Comparison of ENCODE assay signal across 26 cellular contexts in the genomic region with DNA sequence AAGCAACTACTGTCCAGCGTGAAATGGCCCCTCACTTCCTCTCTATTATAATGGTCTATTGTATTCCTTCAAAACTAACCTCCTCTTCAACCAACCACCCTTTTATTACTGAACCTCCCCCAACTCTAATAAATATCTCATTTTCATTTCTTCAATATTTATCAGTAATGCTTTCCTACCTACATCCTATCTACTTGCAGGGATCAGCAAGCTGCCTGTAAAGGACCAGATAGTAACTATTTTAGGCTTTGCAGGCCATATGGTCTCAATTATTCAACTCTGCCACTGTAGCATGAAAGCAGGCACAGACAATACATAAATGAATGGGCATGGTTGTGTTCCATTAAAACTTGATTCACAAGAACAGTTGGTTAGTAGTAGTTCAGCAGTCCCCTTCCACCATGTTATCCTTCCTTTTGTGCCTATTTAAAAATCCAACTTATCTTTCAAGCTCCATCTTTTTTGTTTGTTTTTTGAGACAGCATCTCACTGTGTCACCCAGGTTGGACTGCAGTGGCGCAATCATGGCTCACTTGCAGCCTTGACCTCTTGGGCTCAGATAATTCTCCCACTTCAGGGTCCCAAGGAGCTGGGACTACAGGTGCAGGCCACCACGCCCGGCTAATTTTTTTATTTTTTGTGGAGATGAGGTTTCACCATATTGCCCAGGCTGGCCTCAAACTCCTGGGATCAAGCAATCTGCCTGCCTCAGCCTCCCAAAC. TPM values are rescaled to one million over a fixed set of nuclear protein-coding genes. Genes with fewer than 3 reads are reported as not detected.
DNase-seq lines count a peak whose midpoint lies in the region; ATAC-seq and TF ChIP-seq lines count a peak whose summit lies in the region.
"Had no signal": no experiment of that assay in that cellular context is flagged by ENCODE, and none has a peak within 500 bp of the region (broad histone marks: within the 10 kb centered on the region; RNA-seq: fewer than 3 reads in every experiment).

No MANE protein-coding gene starts in this region.

- no CpG with 5 or more reads among the region's 4 CpGs for WGBS in IMR-90 (ENCODE audit: extremely low coverage in 2 of 2, insufficient read length in 1 of 2), 2 experiments
- WGBS in neuronal stem cell (ENCODE audit: extremely low coverage in 2 of 2, insufficient read length in 2 of 2, insufficient replicate concordance in 1 of 2), 2 donors = no CpG with 5 or more reads among the region's 4 CpGs
- 95% methylated on average over 4 of the region's 4 CpGs for WGBS in mesenchymal stem cell
- 96 to 97% methylated on average over 4 of the region's 4 CpGs for WGBS in sigmoid colon, 2 donors

- H3K4me2 ChIP-seq in IMR-90 (ENCODE audit: low read depth, low read length) (no peak overlapping the region), neuronal stem cell (ENCODE audit: insufficient read depth, low read length, poor library complexity, severe bottlenecking) (no peak overlapping the region), mesenchymal stem cell (ENCODE audit: low read length, poor library complexity, severe bottlenecking) (no peak overlapping the region)
- H3K4me2 ChIP-seq: BLaER1, smooth muscle cell had no signal

- H3K9me3 ChIP-seq in IMR-90 (ENCODE audit: control insufficient read depth, insufficient read depth, low read length) = no peaks in the 10 kb centered on the region
- H3K9me3 ChIP-seq in neuronal stem cell (replicated peaks in 1 of 2; ENCODE audit: control insufficient read depth in 2 of 2, insufficient read depth in 1 of 2, low read depth in 1 of 2, low read length in 2 of 2) = peaks cover 0 to 4% of the 10 kb centered on the region in 2 donors
- no peaks in the 10 kb centered on the region for H3K9me3 ChIP-seq in mesenchymal stem cell (ENCODE audit: control insufficient read depth, low read length)
- no peaks in the 10 kb centered on the region for H3K9me3 ChIP-seq in sigmoid colon
- H3K9me3 ChIP-seq: BLaER1, heart right ventricle, testis, vagina had no signal

- H3K27me3 ChIP-seq in IMR-90 (ENCODE audit: control insufficient read depth, insufficient read depth, low read length) (no peaks in the 10 kb centered on the region), neuronal stem cell (ENCODE audit: control insufficient read depth in 3 of 3, insufficient read depth in 3 of 3, low read depth in 1 of 3, low read length in 3 of 3) (no peaks in the 10 kb centered on the region), mesenchymal stem cell (ENCODE audit: control insufficient read depth in 1 of 2, insufficient read depth in 1 of 2, low read length in 2 of 2) (no peaks in the 10 kb centered on the region), sigmoid colon (no peaks in the 10 kb centered on the region)
- H3K27me3 ChIP-seq: BLaER1, heart right ventricle, testis, vagina had no signal

- no peak overlapping the region for H3K4me3 ChIP-seq in IMR-90 (ENCODE audit: insufficient read depth, low read depth, low read length)
- H3K4me3 ChIP-seq in neuronal stem cell (ENCODE audit: low read length in 2 of 2) = no peak overlapping the region
- H3K4me3 ChIP-seq in mesenchymal stem cell (ENCODE audit: insufficient read depth in 1 of 2, low read depth in 1 of 2, low read length in 2 of 2) = no peak overlapping the region
- no peak overlapping the region for H3K4me3 ChIP-seq in sigmoid colon
- H3K4me3 ChIP-seq: BLaER1, heart right ventricle, smooth muscle cell, testis, vagina had no signal

- no peak for TF ChIP-seq CTCF in IMR-90 (conservative IDR thresholded peaks at IDR 0.05; ENCODE audit: low read depth, low read length)
- TF ChIP-seq CTCF in sigmoid colon (IDR thresholded peaks at IDR 0.05) = no peak

- peak overlapping the region; percentile 82 for H3K27ac Mint-ChIP-seq in activated T-cell treated with anti-CD3 and anti-CD28 coated beads, Interleukin-2, amount 50 U/mL, for 72 hours
- H3K27ac Mint-ChIP-seq in effector memory CD8-positive, alpha-beta T cell = peak overlapping the region; percentile 49 to 85

- H3K4me1 Mint-ChIP-seq in activated T-cell treated with anti-CD3 and anti-CD28 coated beads, Interleukin-2, amount 50 U/mL, for 72 hours (ENCODE audit: low read depth) = no peaks in the 10 kb centered on the region
- H3K4me1 Mint-ChIP-seq in effector memory CD8-positive, alpha-beta T cell (ENCODE audit: low read depth in 2 of 2) = peaks cover 4 to 17% of the 10 kb centered on the region in 2 donors

- intact Hi-C loops in IMR-90 (cut with micrococcal nuclease) = no loop called here
- intact Hi-C loops in sigmoid colon (cut with DNase I) = no loop called here

- H3K36me3 ChIP-seq in IMR-90 (ENCODE audit: control insufficient read depth, insufficient read depth, low read length) (no peaks in the 10 kb centered on the region; the same call in 1 of the 2 replicates), neuronal stem cell (replicated peaks in 1 of 2; ENCODE audit: control insufficient read depth in 2 of 2, insufficient read depth in 2 of 2, low read length in 2 of 2) (peaks cover 0 to 45% of the 10 kb centered on the region in 2 donors), mesenchymal stem cell (ENCODE audit: control insufficient read depth in 1 of 2, insufficient read depth in 2 of 2, low read depth in 1 of 2, low read length in 2 of 2) (peaks cover 2 to 14% of the 10 kb centered on the region in 2 experiments), sigmoid colon (peaks cover 0 to 11% (median 0%) of the 10 kb centered on the region in 4 donors)

- H3K9me1 ChIP-seq in IMR-90 (ENCODE audit: insufficient read depth, low read length) = no peaks in the 10 kb centered on the region; the same call in 1 of the 2 replicates

- H3K4ac ChIP-seq in IMR-90 (ENCODE audit: low read depth, low read length) = no peak overlapping the region
- no peak overlapping the region for H3K4ac ChIP-seq in neuronal stem cell (ENCODE audit: low read length)
- no peak overlapping the region for H3K4ac ChIP-seq in mesenchymal stem cell (ENCODE audit: low read depth in 1 of 2, low read length in 2 of 2)

- H4K91ac ChIP-seq in IMR-90 (ENCODE audit: insufficient read depth, low read depth, low read length) (no peak overlapping the region), neuronal stem cell (ENCODE audit: low read depth, low read length, poor library complexity) (no peak overlapping the region), mesenchymal stem cell (ENCODE audit: low read length) (no peak overlapping the region)

- H3K36me3 Mint-ChIP-seq in activated T-cell treated with anti-CD3 and anti-CD28 coated beads, Interleukin-2, amount 50 U/mL, for 72 hours (ENCODE audit: insufficient read depth in 2 of 2) = peaks cover 3 to 18% of the 10 kb centered on the region in 2 donors
- peaks cover 30% of the 10 kb centered on the region for H3K36me3 Mint-ChIP-seq in effector memory CD8-positive, alpha-beta T cell (ENCODE audit: insufficient read depth)

- TF ChIP-seq EP300 in sigmoid colon (IDR thresholded peaks at IDR 0.05) = no peak

- no peak overlapping the region for H2AK9ac ChIP-seq in IMR-90 (replicated peaks; ENCODE audit: low read depth, low read length, poor library complexity)

- peaks cover 0 to 7% of the 10 kb centered on the region in 2 experiments; a peak in 2 of 4 replicates for H3K79me1 ChIP-seq in IMR-90 (ENCODE audit: low read depth in 1 of 2, low read length in 2 of 2)
- H3K79me1 ChIP-seq in neuronal stem cell (ENCODE audit: low read depth, low read length) = no peaks in the 10 kb centered on the region
- H3K79me1 ChIP-seq in mesenchymal stem cell (replicated peaks; ENCODE audit: low read length, poor library complexity, severe bottlenecking) = peaks cover 5% of the 10 kb centered on the region

- POLR2A ChIA-PET in IMR-90 (lab: Charles Lee; ENCODE audit: unreplicated experiment) = no interaction called here

- H4K20me1 ChIP-seq in IMR-90 (ENCODE audit: insufficient read depth, low read length) = no peaks in the 10 kb centered on the region
- H4K20me1 ChIP-seq: BLaER1 had no signal

- no TSS peak for BruUV-seq in IMR-90 (replicated peaks; lab: Mats Ljungman, UMichigan)

- H3K4me3 Mint-ChIP-seq in activated T-cell treated with anti-CD3 and anti-CD28 coated beads, Interleukin-2, amount 50 U/mL, for 72 hours = no peak overlapping the region
- no peak overlapping the region for H3K4me3 Mint-ChIP-seq in effector memory CD8-positive, alpha-beta T cell
- H3K4me3 Mint-ChIP-seq: activated T-cell treated with anti-CD3 and anti-CD28 coated beads, Interleukin-2, amount 50 U/mL, for 4 hours; T-cell had no signal

- H3K23ac ChIP-seq in IMR-90 (ENCODE audit: low read depth, low read length) = no peak overlapping the region
- no peak overlapping the region for H3K23ac ChIP-seq in neuronal stem cell (ENCODE audit: low read depth, low read length, poor library complexity)
- no peak overlapping the region for H3K23ac ChIP-seq in mesenchymal stem cell (ENCODE audit: low read length in 2 of 2)

- no peak overlapping the region for H2AK5ac ChIP-seq in IMR-90 (ENCODE audit: low read depth, low read length)
- H2AK5ac ChIP-seq in neuronal stem cell (ENCODE audit: low read depth, low read length) = no peak overlapping the region
- no peak overlapping the region for H2AK5ac ChIP-seq in mesenchymal stem cell (ENCODE audit: low read length, severe bottlenecking)

- no peak overlapping the region for H3K18ac ChIP-seq in IMR-90 (ENCODE audit: low read depth, low read length)
- no peak overlapping the region for H3K18ac ChIP-seq in neuronal stem cell (ENCODE audit: low read length)
- H3K18ac ChIP-seq in mesenchymal stem cell (ENCODE audit: low read depth in 1 of 2, low read length in 2 of 2) = no peak overlapping the region

- no peak overlapping the region for H4K8ac ChIP-seq in IMR-90 (ENCODE audit: low read depth in 2 of 2, low read length in 2 of 2)
- H4K8ac ChIP-seq in neuronal stem cell (ENCODE audit: low read depth, low read length) = no peak overlapping the region
- no peak overlapping the region for H4K8ac ChIP-seq in mesenchymal stem cell (ENCODE audit: low read length)

- no peak overlapping the region for H4K5ac ChIP-seq in IMR-90 (ENCODE audit: low read depth, low read length)

- H2AFZ ChIP-seq in IMR-90 (replicated peaks; ENCODE audit: low read length, poor library complexity) = no peak overlapping the region
- no peak overlapping the region for H2AFZ ChIP-seq in neuronal stem cell (ENCODE audit: low read length)
- no peak overlapping the region for H2AFZ ChIP-seq in mesenchymal stem cell (ENCODE audit: low read depth, low read length)

- no peak for ATAC-seq in activated T-cell treated with anti-CD3 and anti-CD28 coated beads, Interleukin-2, amount 50 U/mL, for 72 hours (replicated peaks in 1 of 2)
- ATAC-seq in IMR-90 (ENCODE audit: low read depth) = no peak
- no peak for ATAC-seq in effector memory CD8-positive, alpha-beta T cell (replicated peaks)
- ATAC-seq: activated T-cell treated with anti-CD3 and anti-CD28 coated beads, Interleukin-2, amount 50 U/mL, for 4 hours; HCT116; heart right ventricle; left cardiac atrium; Panc1; T-cell had no signal

- TF ChIP-seq POLR2A in IMR-90 (IDR thresholded peaks at IDR 0.05; ENCODE audit: low read depth, low read length) (no peak), sigmoid colon (IDR thresholded peaks at IDR 0.05) (no peak)

- H2BK5ac ChIP-seq in IMR-90 (ENCODE audit: low read depth, low read length, poor library complexity, severe bottlenecking) (no peak overlapping the region), neuronal stem cell (ENCODE audit: low read length) (no peak overlapping the region), mesenchymal stem cell (ENCODE audit: low read depth, low read length, poor library complexity, severe bottlenecking) (no peak overlapping the region)

- H2BK15ac ChIP-seq in IMR-90 (ENCODE audit: low read depth, low read length) = no peak overlapping the region
- no peak overlapping the region for H2BK15ac ChIP-seq in neuronal stem cell (ENCODE audit: low read length)
- H2BK15ac ChIP-seq in mesenchymal stem cell (ENCODE audit: low read depth, poor library complexity, severe bottlenecking) = no peak overlapping the region

- no peak overlapping the region for H3K56ac ChIP-seq in IMR-90 (ENCODE audit: extremely low read depth, insufficient read depth, low read length)

- no peak overlapping the region for H2BK120ac ChIP-seq in IMR-90 (ENCODE audit: low read depth, low read length)
- H2BK120ac ChIP-seq in neuronal stem cell (ENCODE audit: low read depth, low read length) = no peak overlapping the region
- H2BK120ac ChIP-seq in mesenchymal stem cell (ENCODE audit: low read depth, low read length) = no peak overlapping the region

- peaks cover 5% of the 10 kb centered on the region; the same call in 1 of the 2 replicates for H3K4me1 ChIP-seq in IMR-90 (ENCODE audit: control insufficient read depth, insufficient read depth, low read length)
- H3K4me1 ChIP-seq in neuronal stem cell (ENCODE audit: control insufficient read depth in 2 of 2, insufficient read depth in 1 of 2, low read depth in 1 of 2, low read length in 2 of 2) = peaks cover 2 to 3% of the 10 kb centered on the region in 2 donors
- H3K4me1 ChIP-seq in mesenchymal stem cell (ENCODE audit: control insufficient read depth, insufficient read depth, low read depth, low read length) = peaks cover 4% of the 10 kb centered on the region
- H3K4me1 ChIP-seq in sigmoid colon = peaks cover 0 to 5% (median 3%) of the 10 kb centered on the region in 4 donors

- H3K9ac ChIP-seq in IMR-90 (ENCODE audit: low read depth, low read length) (no peak overlapping the region), neuronal stem cell (ENCODE audit: low read depth, low read length, poor library complexity) (no peak overlapping the region), mesenchymal stem cell (ENCODE audit: low read length) (no peak overlapping the region)
- H3K9ac ChIP-seq: BLaER1 had no signal

- H2BK12ac ChIP-seq in neuronal stem cell (ENCODE audit: low read length) (no peak overlapping the region), mesenchymal stem cell (ENCODE audit: low read length in 2 of 2) (no peak overlapping the region)

- no peak for TF ChIP-seq RAD21 in IMR-90 (IDR thresholded peaks at IDR 0.05; ENCODE audit: low read length)

- H2BK20ac ChIP-seq in IMR-90 (ENCODE audit: low read depth, low read length) = no peak overlapping the region

- CTCF ChIA-PET in IMR-90 (lab: Yijun Ruan, JAX) = interaction anchor here (0.6 to 1.0 kb wide), 3 partner anchors 23 to 209 kb away, joined by 3 read pairs; a partner anchor contains a TSS

- no peak for DNase-seq in activated T-cell treated with anti-CD3 and anti-CD28 coated beads, Interleukin-2, amount 50 U/mL, for 72 hours
- DNase-seq in activated T-cell treated with anti-CD3 and anti-CD28 coated beads for 4 hours = no peak
- no peak for DNase-seq in IMR-90
- DNase-seq in effector memory CD8-positive, alpha-beta T cell = no peak
- DNase-seq in neuronal stem cell (ENCODE audit: low spot score) = no peak
- no peak for DNase-seq in mesenchymal stem cell
- DNase-seq in sigmoid colon = no peak
- no peak for DNase-seq in C1 segment of cervical spinal cord (lab: John Stamatoyannopoulos, UW)
- DNase-seq: activated CD4-positive, CD25-positive, alpha-beta regulatory T cell treated with anti-CD3 and anti-CD28 coated beads, Interleukin-2, amount 50 U/mL, for 72 hours; activated T-cell treated with anti-CD3 and anti-CD28 coated beads, Interleukin-2, amount 50 U/mL, for 4 hours; erythroblast; heart right ventricle; left cardiac atrium; NCI-H1417; NCI-H2107; NCI-H510A; NK-92 treated with Interleukin-12 subunit alpha and Interleukin-12 subunit beta, amount 100 ng/mL, for 24 hours; retina; SIG-M5; T-cell; testis had no signal

- H3K27ac ChIP-seq in IMR-90 (ENCODE audit: insufficient read depth, low read length) = no peak overlapping the region
- peak overlapping the region; percentile 14 for H3K27ac ChIP-seq in neuronal stem cell (replicated peaks; ENCODE audit: low read length)
- H3K27ac ChIP-seq in mesenchymal stem cell (ENCODE audit: low read length, poor library complexity, severe bottlenecking) = no peak overlapping the region
- no peak overlapping the region for H3K27ac ChIP-seq in sigmoid colon
- H3K27ac ChIP-seq: BLaER1, heart right ventricle, testis, vagina had no signal

- in situ Hi-C loops in IMR-90 (cut with MboI; ENCODE audit: low sequenced_read_pairs) = no loop called here

- dilution Hi-C loops in IMR-90 (cut with HindIII; ENCODE audit: low sequenced_read_pairs, unreplicated experiment) = no loop called here

- H3K9me3 Mint-ChIP-seq in activated T-cell treated with anti-CD3 and anti-CD28 coated beads, Interleukin-2, amount 50 U/mL, for 72 hours = no peaks in the 10 kb centered on the region
- H3K9me3 Mint-ChIP-seq in effector memory CD8-positive, alpha-beta T cell = no peaks in the 10 kb centered on the region
- H3K9me3 Mint-ChIP-seq: activated T-cell treated with anti-CD3 and anti-CD28 coated beads, Interleukin-2, amount 50 U/mL, for 4 hours; T-cell had no signal

- H3K14ac ChIP-seq in IMR-90 (replicated peaks; ENCODE audit: low read depth, low read length) (no peak overlapping the region), neuronal stem cell (ENCODE audit: low read length) (no peak overlapping the region), mesenchymal stem cell (ENCODE audit: low read length in 2 of 2) (no peak overlapping the region)

- H3K27me3 Mint-ChIP-seq in activated T-cell treated with anti-CD3 and anti-CD28 coated beads, Interleukin-2, amount 50 U/mL, for 72 hours (ENCODE audit: low read depth) = no peaks in the 10 kb centered on the region
- H3K27me3 Mint-ChIP-seq in effector memory CD8-positive, alpha-beta T cell = no peaks in the 10 kb centered on the region
- H3K27me3 Mint-ChIP-seq: T-cell had no signal

RNA-seq across cellular contexts. Expression of a gene that starts 45.8 kb away (rescaled TPM):
- total RNA-seq in activated T-cell treated with anti-CD3 and anti-CD28 coated beads, Interleukin-2, amount 50 U/mL, for 72 hours = not detected
- 2.5 and 2.9 TPM in 2 replicates for total RNA-seq in IMR-90 (2012; rRNA removed)
- polyA plus RNA-seq in IMR-90 (2012; rRNA removed) = 3.8 TPM in 2 replicates
- 2.5 and 3.2 TPM in 2 replicates for polyA plus RNA-seq in IMR-90 (2012; cell fraction: cytosol; rRNA removed)
- polyA plus RNA-seq in IMR-90 (2012; cell fraction: nucleus; rRNA removed; ENCODE audit: low replicate concordance) = 11.1 and 15.3 TPM in 2 replicates
- 1.1 TPM for polyA plus RNA-seq in neuronal stem cell (2013, experiment 1 of 2)
- 1.1 TPM for polyA plus RNA-seq in neuronal stem cell (2013, experiment 2 of 2)
- polyA plus RNA-seq in mesenchymal stem cell (2013, experiment 1 of 2) = 0.26 TPM
- polyA plus RNA-seq in mesenchymal stem cell (2013, experiment 2 of 2) = 0.27 TPM
- total RNA-seq in sigmoid colon = 1 to 10 TPM; 1.1 to 5.6 (median 3.6) TPM
- polyA plus RNA-seq in sigmoid colon = under 1 TPM in 2 of 3 donors, not detected in 1; 0.26 to 0.60 TPM
- total RNA-seq: activated T-cell treated with anti-CD3 and anti-CD28 coated beads, Interleukin-2, amount 50 U/mL, for 4 hours; T-cell had no signal

RNA-seq across cellular contexts. Expression of a gene that starts 49.8 kb away (rescaled TPM):
- not detected for total RNA-seq in activated T-cell treated with anti-CD3 and anti-CD28 coated beads, Interleukin-2, amount 50 U/mL, for 72 hours
- total RNA-seq in IMR-90 (2012; rRNA removed) (1.1 and 1.6 TPM in 2 replicates), sigmoid colon (1 to 10 TPM; 2.5 to 8.6 (median 5.2) TPM)
- polyA plus RNA-seq in IMR-90 (2012; rRNA removed) (0.60 and 0.65 TPM in 2 replicates), sigmoid colon (under 1 TPM in 1 of 3 donors, not detected in 2; 0.47 TPM)
- polyA plus RNA-seq in IMR-90 (2012; cell fraction: cytosol; rRNA removed) = 0.12 and 0.24 TPM in 2 replicates
- 4.4 and 5.1 TPM in 2 replicates for polyA plus RNA-seq in IMR-90 (2012; cell fraction: nucleus; rRNA removed; ENCODE audit: low replicate concordance)
- polyA plus RNA-seq in neuronal stem cell (2013, experiment 1 of 2) = 12.3 TPM
- polyA plus RNA-seq in neuronal stem cell (2013, experiment 2 of 2) = 11.6 TPM
- 0.19 TPM for polyA plus RNA-seq in mesenchymal stem cell (2013, experiment 1 of 2)
- polyA plus RNA-seq in mesenchymal stem cell (2013, experiment 2 of 2) = 0.15 TPM
- total RNA-seq: activated T-cell treated with anti-CD3 and anti-CD28 coated beads, Interleukin-2, amount 50 U/mL, for 4 hours had no signal

RNA-seq across cellular contexts. Expression of a gene that starts 58.9 kb away (rescaled TPM):
- total RNA-seq in activated T-cell treated with anti-CD3 and anti-CD28 coated beads, Interleukin-2, amount 50 U/mL, for 72 hours = not detected
- total RNA-seq in IMR-90 (2012; rRNA removed) (21.1 and 21.9 TPM in 2 replicates), sigmoid colon (10 to 100 TPM; 31.4 to 47.8 (median 39.4) TPM)
- polyA plus RNA-seq in IMR-90 (2012; rRNA removed) (58.9 and 72.1 TPM in 2 replicates), sigmoid colon (10 to 100 TPM in 2 of 3 donors, 1 to 10 TPM in 1; 5.1 to 24.1 (median 23.4) TPM)
- 70.3 and 79.6 TPM in 2 replicates for polyA plus RNA-seq in IMR-90 (2012; cell fraction: cytosol; rRNA removed)
- 18.5 and 26.3 TPM in 2 replicates for polyA plus RNA-seq in IMR-90 (2012; cell fraction: nucleus; rRNA removed; ENCODE audit: low replicate concordance)
- 113 TPM for polyA plus RNA-seq in neuronal stem cell (2013, experiment 1 of 2)
- polyA plus RNA-seq in neuronal stem cell (2013, experiment 2 of 2) = 116 TPM
- polyA plus RNA-seq in mesenchymal stem cell (2013, experiment 1 of 2) = 115 TPM
- polyA plus RNA-seq in mesenchymal stem cell (2013, experiment 2 of 2) = 114 TPM

Comparison
In these comparisons a context has a peak if more than half of its experiments do, and no peak if none do; other contexts are left out.
1. RNA of a gene that starts 58.9 kb away (total RNA-seq): 31.4 to 47.8 TPM in sigmoid colon and 21.1 to 21.9 TPM in IMR-90; not detected in activated T-cell treated with anti-CD3 and anti-CD28 coated beads, Interleukin-2, amount 50 U/mL, for 72 hours; every median in the first group is over 10 times any median in the second.